ENCODE assay signal across 8 cellular contexts in the genomic region with DNA sequence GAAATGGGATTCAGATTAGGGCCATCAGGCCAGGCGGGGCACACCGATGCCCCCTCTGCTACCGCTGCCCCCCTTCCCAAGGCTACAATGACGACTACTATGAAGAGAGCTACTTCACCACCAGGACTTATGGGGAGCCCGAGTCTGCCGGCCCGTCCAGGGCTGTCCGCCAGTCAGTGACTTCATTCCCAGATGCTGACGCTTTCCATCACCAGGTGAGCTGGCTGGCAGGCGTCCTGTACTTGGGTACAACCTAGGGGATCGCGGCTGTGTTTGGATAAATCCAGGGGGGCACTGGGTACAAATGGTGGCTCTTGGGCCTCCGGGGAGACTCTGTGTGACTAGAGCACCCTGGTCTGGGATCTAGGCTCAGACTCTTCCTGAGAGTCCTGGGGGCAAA. TPM values are rescaled to one million over a fixed set of nuclear protein-coding genes. Genes with fewer than 3 reads are reported as not detected.
A peak's percentile ranks its signal among the peaks of the same experiment; 100 is the strongest.
DNase-seq lines count a peak whose midpoint lies in the region; ATAC-seq and TF ChIP-seq lines count a peak whose summit lies in the region.

No MANE protein-coding gene starts in this region.

- in situ Hi-C loops in GM23248 (cut with MboI) = no loop called here

- H3K9me2 ChIP-seq in GM23248 (ENCODE audit: insufficient read depth) = no peaks in the 10 kb centered on the region

- H3K9me3 ChIP-seq in GM23248 (ENCODE audit: low read depth) (no peaks in the 10 kb centered on the region), heart right ventricle (peaks cover 0 to 6% (median 0%) of the 10 kb centered on the region in 11 donors), skeletal muscle satellite cell (replicated peaks; ENCODE audit: low read length) (no peaks in the 10 kb centered on the region)

- 10 to 12% methylated on average over 10 to 13 of the region's 13 CpGs for WGBS in GM23248 (ENCODE audit: low coverage in 1 of 2, low lambda C conversion rate in 2 of 2, missing lambda C conversion rate in 2 of 2), 2 experiments
- WGBS in heart right ventricle, 2 donors = 30 to 33% methylated on average over 13 of the region's 13 CpGs

- no peak for TF ChIP-seq CTCF in WI38 (IDR thresholded peaks at IDR 0.05; ENCODE audit: low read depth, low read length)
- TF ChIP-seq CTCF in heart right ventricle (IDR thresholded peaks at IDR 0.05) = no peak

- peaks cover 24% of the 10 kb centered on the region for H3K79me2 ChIP-seq in GM23248 (ENCODE audit: insufficient read depth)

- DNase-seq in GM23248 (peak; percentile 55), heart right ventricle (no peak), NCI-H146 treated with DMSO at 0.1 percent for 48 hours (lab: John Stamatoyannopoulos, UW; ENCODE audit: unreplicated experiment) (no peak), NCI-H345 treated with DMSO at 0.1 percent for 48 hours (lab: John Stamatoyannopoulos, UW; ENCODE audit: unreplicated experiment) (no peak), cerebellar nuclear complex (lab: John Stamatoyannopoulos, UW) (no peak)

- H3F3A ChIP-seq in GM23248 (ENCODE audit: insufficient read depth) = no peaks in the 10 kb centered on the region

- no peaks in the 10 kb centered on the region for H4K20me1 ChIP-seq in GM23248 (ENCODE audit: insufficient read depth)

- peak overlapping the region; percentile 100 for H3K9ac ChIP-seq in GM23248
- H3K9ac ChIP-seq in skeletal muscle satellite cell (ENCODE audit: low read depth, low read length) = peak overlapping the region; percentile 100

- H3K4me2 ChIP-seq in GM23248 (ENCODE audit: unreplicated experiment) = peak overlapping the region; percentile 62
- H3K4me2 ChIP-seq in skeletal muscle satellite cell (ENCODE audit: low read length) = peak overlapping the region; percentile 86

- H3K27ac ChIP-seq in GM23248 (peak overlapping the region; percentile 96), heart right ventricle (peak overlapping the region in 8 of 10 donors; percentile 91 to 99 (median 98))

- peak overlapping the region; percentile 85 for H3K4me3 ChIP-seq in GM23248
- H3K4me3 ChIP-seq in WI38 (ENCODE audit: low read depth, low read length) = peak overlapping the region; percentile 74
- H3K4me3 ChIP-seq in heart right ventricle = peak overlapping the region; percentile 53 to 93 (median 82)
- H3K4me3 ChIP-seq in skeletal muscle satellite cell (ENCODE audit: low read length) = peak overlapping the region; percentile 71

- no peaks in the 10 kb centered on the region for H3K36me3 ChIP-seq in GM23248 (ENCODE audit: low read depth)
- H3K36me3 ChIP-seq in heart right ventricle = peaks cover 0 to 20% (median 0%) of the 10 kb centered on the region in 9 donors
- peaks cover 5% of the 10 kb centered on the region for H3K36me3 ChIP-seq in skeletal muscle satellite cell (ENCODE audit: insufficient read depth, low read length)

- intact Hi-C loops in heart right ventricle (cut with DNase I) = no loop called here

- no peaks in the 10 kb centered on the region for H3K27me3 ChIP-seq in GM23248 (replicated peaks; ENCODE audit: insufficient read depth)
- no peaks in the 10 kb centered on the region for H3K27me3 ChIP-seq in heart right ventricle
- H3K27me3 ChIP-seq in skeletal muscle satellite cell (ENCODE audit: control insufficient read depth, insufficient read depth, low read length) = no peaks in the 10 kb centered on the region

- H3K4me1 ChIP-seq in GM23248 (ENCODE audit: insufficient read depth) (0 out of 2 replicates have a peak, but pooled peaks cover 7% of the 10 kb centered on the region), heart right ventricle (peaks cover 0 to 30% (median 15%) of the 10 kb centered on the region in 9 donors), skeletal muscle satellite cell (ENCODE audit: control insufficient read depth, insufficient read depth, low read length) (peaks cover 15% of the 10 kb centered on the region)

- ATAC-seq in heart right ventricle = no peak
- no peak for ATAC-seq in HG03378 (IDR thresholded peaks at IDR 0.05; ENCODE audit: unreplicated experiment)

- H2AFZ ChIP-seq in GM23248 = no peak overlapping the region

RNA-seq across cellular contexts. Expression of a gene that starts 1.1 kb away (rescaled TPM):
- total RNA-seq in GM23248 (2014; rRNA removed; shearing (Covaris generic)) = 39.7 TPM in 2 replicates
- polyA plus RNA-seq in GM23248 (2016; fragmentation: Nextera tagmentation; extraction: Ambion mirVana) = 86.6 and 96.0 TPM in 2 replicates
- total RNA-seq in heart right ventricle = 10 to 100 TPM; 47.8 to 74.1 (median 59.6) TPM
- 100 to 1,000 TPM in 1 of 2 donors, 10 to 100 TPM in 1; 54.8 to 170 TPM for polyA plus RNA-seq in heart right ventricle
- total RNA-seq in skeletal muscle satellite cell (2012; rRNA removed) = 33.2 and 44.3 TPM in 2 replicates

RNA-seq across cellular contexts. Expression of a gene that starts 5.7 kb away (rescaled TPM):
- total RNA-seq in GM23248 (2014; rRNA removed; shearing (Covaris generic)) = 2,857 and 2,903 TPM in 2 replicates
- polyA plus RNA-seq in GM23248 (2016; fragmentation: Nextera tagmentation; extraction: Ambion mirVana) (1,377 and 1,379 TPM in 2 replicates), heart right ventricle (100 to 1,000 TPM; 368 to 442 TPM)
- total RNA-seq in heart right ventricle = 100 to 1,000 TPM; 139 to 288 (median 181) TPM
- 1,046 and 1,316 TPM in 2 replicates for total RNA-seq in skeletal muscle satellite cell (2012; rRNA removed)

RNA-seq across cellular contexts. Expression of a gene that starts 18.0 kb away (rescaled TPM):
- total RNA-seq in GM23248 (2014; rRNA removed; shearing (Covaris generic)) = 3,014 and 6,561 TPM in 2 replicates
- 1,381 and 1,435 TPM in 2 replicates for polyA plus RNA-seq in GM23248 (2016; fragmentation: Nextera tagmentation; extraction: Ambion mirVana)
- total RNA-seq in heart right ventricle = 1,000 to 10,000 TPM; 1,543 to 2,503 (median 1,867) TPM
- 1,000 to 10,000 TPM; 2,102 to 7,085 TPM for polyA plus RNA-seq in heart right ventricle
- 2,217 and 3,625 TPM in 2 replicates for total RNA-seq in skeletal muscle satellite cell (2012; rRNA removed)

RNA-seq across cellular contexts. Expression of a gene that starts 28.9 kb away (rescaled TPM):
- 60.7 TPM in 2 replicates for total RNA-seq in GM23248 (2014; rRNA removed; shearing (Covaris generic))
- 16.6 and 17.0 TPM in 2 replicates for polyA plus RNA-seq in GM23248 (2016; fragmentation: Nextera tagmentation; extraction: Ambion mirVana)
- total RNA-seq in heart right ventricle = 10 to 100 TPM; 35.2 to 57.1 (median 46.9) TPM
- 10 to 100 TPM; 27.2 to 55.0 TPM for polyA plus RNA-seq in heart right ventricle
- total RNA-seq in skeletal muscle satellite cell (2012; rRNA removed) = 22.3 and 35.5 TPM in 2 replicates

RNA-seq across cellular contexts. Expression of a gene that starts 31.2 kb away (rescaled TPM):
- total RNA-seq in GM23248 (2014; rRNA removed; shearing (Covaris generic)) = 17.6 and 38.8 TPM in 2 replicates
- polyA plus RNA-seq in GM23248 (2016; fragmentation: Nextera tagmentation; extraction: Ambion mirVana) = 18.2 and 20.5 TPM in 2 replicates
- 10 to 100 TPM; 28.4 to 42.6 (median 33.7) TPM for total RNA-seq in heart right ventricle
- polyA plus RNA-seq in heart right ventricle = 100 to 1,000 TPM in 1 of 2 donors, 10 to 100 TPM in 1; 38.2 to 112 TPM
- 13.1 and 16.0 TPM in 2 replicates for total RNA-seq in skeletal muscle satellite cell (2012; rRNA removed)
